ENCODE assay signal across 8 cellular contexts in genomic region chr3:67790043-67790442, GRCh38.
A peak's percentile ranks its signal among the peaks of the same experiment; 100 is the strongest.
DNase-seq lines count a peak whose midpoint lies in the region; FAIRE-seq and TF ChIP-seq lines count a peak whose summit lies in the region.

No MANE protein-coding gene starts in this region.

- H2BK120ac ChIP-seq in neuronal stem cell (ENCODE audit: low read depth, low read length): no peak overlapping the region

- CTCF ChIA-PET in activated CD4-positive, alpha-beta memory T cell treated with anti-CD3 and anti-CD28 coated beads, Interleukin-2, amount 10 ng/mL, durations not matched to agents 7 days and 5 days (lab: Charles Lee): interaction anchor here (0.7 to 3.6 kb wide), 10 partner anchors 13 to 820 kb away, joined by 3 to 46 read pairs (median 4); no protein-coding TSS in a partner anchor

- H3K18ac ChIP-seq in neuronal stem cell (ENCODE audit: low read length): no peak overlapping the region

- H3K79me1 ChIP-seq in neuronal stem cell (ENCODE audit: low read depth, low read length): no peaks in the 10 kb centered on the region

- no peak overlapping the region for H3K14ac ChIP-seq in neuronal stem cell (ENCODE audit: low read length)

- no peak overlapping the region for H4K91ac ChIP-seq in neuronal stem cell (ENCODE audit: low read depth, low read length, poor library complexity)

- no peaks in the 10 kb centered on the region for H3K4me1 ChIP-seq in neuronal stem cell (ENCODE audit: control insufficient read depth in 2 of 2, insufficient read depth in 1 of 2, low read depth in 1 of 2, low read length in 2 of 2)

- no peak overlapping the region for H3K23ac ChIP-seq in neuronal stem cell (ENCODE audit: low read depth, low read length, poor library complexity)

- no peak overlapping the region for H4K8ac ChIP-seq in neuronal stem cell (ENCODE audit: low read depth, low read length)

- H3K27me3 ChIP-seq in neuronal stem cell (ENCODE audit: control insufficient read depth in 3 of 3, insufficient read depth in 3 of 3, low read depth in 1 of 3, low read length in 3 of 3): no peaks in the 10 kb centered on the region

- POLR2A ChIA-PET in activated CD4-positive, alpha-beta memory T cell treated with anti-CD3 and anti-CD28 coated beads, Interleukin-2, amount 10 ng/mL, durations not matched to agents 7 days and 5 days (lab: Charles Lee): interaction anchor here (2.1 kb wide), 1 partner anchor 134 kb away, joined by 4 read pairs; no protein-coding TSS in a partner anchor

- H2AK5ac ChIP-seq in neuronal stem cell (ENCODE audit: low read depth, low read length): no peak overlapping the region

- no peak overlapping the region for H3K27ac ChIP-seq in neuronal stem cell (replicated peaks; ENCODE audit: low read length)

- no peak overlapping the region for H3K4me3 ChIP-seq in HFF-Myc (replicated peaks; ENCODE audit: low read depth, low read length)
- no peak overlapping the region for H3K4me3 ChIP-seq in NB4 (ENCODE audit: low read depth, low read length)
- H3K4me3 ChIP-seq in epithelial cell of proximal tubule (ENCODE audit: low read depth, low read length): no peak overlapping the region
- H3K4me3 ChIP-seq in neuronal stem cell (ENCODE audit: low read length in 2 of 2): no peak overlapping the region

- H3K36me3 ChIP-seq in neuronal stem cell (replicated peaks in 1 of 2; ENCODE audit: control insufficient read depth in 2 of 2, insufficient read depth in 2 of 2, low read length in 2 of 2): no peaks in the 10 kb centered on the region

- H3K27me3 Mint-ChIP-seq in activated CD4-positive, alpha-beta memory T cell treated with anti-CD3 and anti-CD28 coated beads, Interleukin-2, amount 10 ng/mL, durations not matched to agents 7 days and 5 days: peaks cover 6% of the 10 kb centered on the region

- H2BK12ac ChIP-seq in neuronal stem cell (ENCODE audit: low read length): no peak overlapping the region

- H3K9ac ChIP-seq in neuronal stem cell (ENCODE audit: low read depth, low read length, poor library complexity): no peak overlapping the region

- H3K4me3 Mint-ChIP-seq in activated CD4-positive, alpha-beta memory T cell treated with anti-CD3 and anti-CD28 coated beads, Interleukin-2, amount 10 ng/mL, durations not matched to agents 7 days and 5 days: no peak overlapping the region

- no peak overlapping the region for H3K27ac Mint-ChIP-seq in activated CD4-positive, alpha-beta memory T cell treated with anti-CD3 and anti-CD28 coated beads, Interleukin-2, amount 10 ng/mL, durations not matched to agents 7 days and 5 days

- no peak for TF ChIP-seq POLR2A in NB4 (IDR thresholded peaks at IDR 0.05; ENCODE audit: extremely low read depth, insufficient read length)

- H3K4me1 Mint-ChIP-seq in activated CD4-positive, alpha-beta memory T cell treated with anti-CD3 and anti-CD28 coated beads, Interleukin-2, amount 10 ng/mL, durations not matched to agents 7 days and 5 days: peaks cover 2% of the 10 kb centered on the region

- WGBS in neuronal stem cell (ENCODE audit: extremely low coverage in 2 of 2, insufficient read length in 2 of 2, insufficient replicate concordance in 1 of 2), 2 donors: no CpG with 5 or more reads among the region's 2 CpGs

- no peak overlapping the region for H2BK15ac ChIP-seq in neuronal stem cell (ENCODE audit: low read length)

- no peak overlapping the region for H2BK5ac ChIP-seq in neuronal stem cell (ENCODE audit: low read length)

- no peak overlapping the region for H3K4ac ChIP-seq in neuronal stem cell (ENCODE audit: low read length)

- no peaks in the 10 kb centered on the region for H3K36me3 Mint-ChIP-seq in activated CD4-positive, alpha-beta memory T cell treated with anti-CD3 and anti-CD28 coated beads, Interleukin-2, amount 10 ng/mL, durations not matched to agents 7 days and 5 days (ENCODE audit: low read depth)

- H3K4me2 ChIP-seq in neuronal stem cell (ENCODE audit: insufficient read depth, low read length, poor library complexity, severe bottlenecking): no peak overlapping the region

- no peak for FAIRE-seq in urothelium cell line (lab: Jason Lieb, UNC)

- H3K9me3 Mint-ChIP-seq in activated CD4-positive, alpha-beta memory T cell treated with anti-CD3 and anti-CD28 coated beads, Interleukin-2, amount 10 ng/mL, durations not matched to agents 7 days and 5 days: peaks cover 3% of the 10 kb centered on the region

- DNase-seq in NCI-H1092 (lab: John Stamatoyannopoulos, UW): peak; percentile 0
- DNase-seq in NCI-H1092 treated with DMSO at 0.1 percent for 48 hours (lab: John Stamatoyannopoulos, UW): no peak
- no peak for DNase-seq in HFF-Myc (ENCODE audit: extremely low read depth, low read depth)
- peak; percentile 63 for DNase-seq in NB4 (ENCODE audit: low read depth)
- DNase-seq in activated CD4-positive, alpha-beta memory T cell treated with anti-CD3 and anti-CD28 coated beads, Interleukin-2, amount 10 ng/mL, durations not matched to agents 7 days and 5 days: peak; percentile 61
- DNase-seq in epithelial cell of proximal tubule (ENCODE audit: low read depth): peak; percentile 4
- peak; percentile 36 for DNase-seq in neuronal stem cell (ENCODE audit: low spot score)
- peak; percentile 17 for DNase-seq in urothelium cell line (ENCODE audit: low spot score)

- no peaks in the 10 kb centered on the region for H3K9me3 ChIP-seq in neuronal stem cell (replicated peaks in 1 of 2; ENCODE audit: control insufficient read depth in 2 of 2, insufficient read depth in 1 of 2, low read depth in 1 of 2, low read length in 2 of 2)

- no peak overlapping the region for H2AFZ ChIP-seq in neuronal stem cell (ENCODE audit: low read length)

- peak; percentile 63 for TF ChIP-seq CTCF in HFF-Myc (IDR thresholded peaks at IDR 0.05; ENCODE audit: low read depth, low read length, missing control alignments)
- TF ChIP-seq CTCF in NB4 (IDR thresholded peaks at IDR 0.05; ENCODE audit: low read depth, low read length): peak; percentile 54
- TF ChIP-seq CTCF in epithelial cell of proximal tubule (conservative IDR thresholded peaks at IDR 0.05; ENCODE audit: low read depth, low read length): peak; percentile 78

Comparison
In these comparisons a context has a peak if more than half of its experiments do, and no peak if none do; other contexts are left out.
1. DNase-seq: peak in NCI-H1092 (single experiment), NB4 (single experiment), activated CD4-positive, alpha-beta memory T cell treated with anti-CD3 and anti-CD28 coated beads, Interleukin-2, amount 10 ng/mL, durations not matched to agents 7 days and 5 days (single experiment), epithelial cell of proximal tubule (single experiment), neuronal stem cell (single experiment) and urothelium cell line (single experiment); none in NCI-H1092 treated with DMSO at 0.1 percent for 48 hours (single experiment) and HFF-Myc (single experiment).
2. Peak in every context shown above with its lines, with median percentiles within 50 percentile points of each other: CTCF ChIP-seq.